Comparison of ENCODE assay signal across 23 cellular contexts in the genomic region with DNA sequence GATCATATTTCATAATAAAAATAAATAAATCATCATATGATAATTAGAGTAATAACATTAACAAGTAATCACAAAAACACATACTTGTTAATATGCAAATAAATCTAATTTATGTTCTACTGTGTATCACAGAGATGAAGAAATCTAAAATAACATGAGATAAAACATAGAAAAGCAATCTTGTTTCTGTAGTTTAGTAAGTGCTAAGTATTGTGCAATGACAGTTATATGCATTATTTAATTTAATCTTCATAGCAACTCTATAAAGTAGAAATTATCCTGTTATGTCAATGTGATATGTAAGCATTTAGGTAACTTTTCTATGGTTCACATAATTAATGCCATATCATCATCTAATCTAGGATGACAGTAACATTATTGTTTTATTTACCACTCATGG.
"Had no signal": no experiment of that assay in that cellular context is flagged by ENCODE, and none has a peak within 500 bp of the region (broad histone marks: within the 10 kb centered on the region; RNA-seq: fewer than 3 reads in every experiment).

No MANE protein-coding gene starts in this region.

- DNase-seq: hippocampal formation; left ventricle myocardium inferior; mesendoderm; naive B cell; natural killer cell; nephron progenitor cell; occipital lobe; right cardiac atrium; sigmoid colon; small intestine; spleen; stimulated activated CD4-positive, alpha-beta T cell treated with anti-CD3 and anti-CD28 coated beads, Interleukin-4, amount 100 ng/mL, for 24 hours; stimulated activated naive CD4-positive, alpha-beta T cell; trophoblast cell; upper lobe of right lung had no signal

- H3K27ac ChIP-seq: left ventricle myocardium inferior, neural progenitor cell, neutrophil, sigmoid colon, spleen, suprapubic skin, thoracic aorta, tibial artery, upper lobe of right lung had no signal

- FAIRE-seq: small intestine, urothelium cell line had no signal

- H3K9ac ChIP-seq: neural progenitor cell had no signal

- H3K4me3 ChIP-seq: left ventricle myocardium inferior, lung, neural progenitor cell, sigmoid colon, spleen, suprapubic skin, thoracic aorta, tibial artery, upper lobe of right lung had no signal

- H3K36me3 ChIP-seq: left ventricle myocardium inferior, neural progenitor cell, neutrophil, sigmoid colon, spleen, suprapubic skin, thoracic aorta, tibial artery, upper lobe of right lung had no signal

- H3K27me3 ChIP-seq: neural progenitor cell, neutrophil, sigmoid colon, spleen, suprapubic skin, tibial artery, upper lobe of right lung had no signal

- H2AFZ ChIP-seq: neural progenitor cell had no signal

- H3K9me3 ChIP-seq: left ventricle myocardium inferior, neutrophil, sigmoid colon, spleen, suprapubic skin, thoracic aorta, tibial artery, upper lobe of right lung had no signal

- H3K4me2 ChIP-seq: neural progenitor cell had no signal

- H3K4me1 ChIP-seq: left ventricle myocardium inferior, neural progenitor cell, sigmoid colon, spleen, suprapubic skin, tibial artery, upper lobe of right lung had no signal

- ATAC-seq: natural killer cell; stimulated activated effector memory CD8-positive, alpha-beta T cell treated with anti-CD3 and anti-CD28 coated beads, Interleukin-12 subunit alpha, Interleukin-12 subunit beta, amount 100 ng/mL, for 72 hours had no signal
